1 cellular context compared by ENCODE assay signal in the genomic region with DNA sequence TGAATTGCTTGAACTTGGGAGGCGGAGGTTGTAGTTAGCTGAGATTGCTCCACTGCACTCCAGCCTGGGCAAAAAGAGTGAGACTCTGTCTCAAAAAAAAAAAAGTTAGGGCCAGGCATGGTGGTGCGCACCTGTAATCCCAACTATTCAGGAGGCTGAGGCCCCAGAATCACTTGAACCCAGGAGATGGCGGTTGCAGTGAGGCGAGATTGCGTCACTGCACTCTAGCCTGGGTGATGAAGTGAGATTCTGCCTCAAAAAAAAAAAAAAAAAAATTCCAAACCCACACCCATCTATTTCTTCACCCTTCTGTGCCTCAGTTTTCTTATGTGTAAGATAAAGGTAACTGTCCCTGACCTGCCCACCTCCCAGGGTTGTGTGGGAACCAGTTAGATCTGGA.
TF ChIP-seq lines count a peak whose summit lies in the region.

No MANE protein-coding gene starts in this region.

TF ChIP-seq in GM12878, 131 proteins besides CTCF, POLR2A, EP300 and RAD21 (continued from another document):
- no peak for TF ChIP-seq YY1 (IDR thresholded peaks at IDR 0.05; ENCODE audit: low read depth, low read length)
- TF ChIP-seq BCL11A (IDR thresholded peaks at IDR 0.05; ENCODE audit: low read depth, low read length), result no peak
- TF ChIP-seq, protein P1, sequence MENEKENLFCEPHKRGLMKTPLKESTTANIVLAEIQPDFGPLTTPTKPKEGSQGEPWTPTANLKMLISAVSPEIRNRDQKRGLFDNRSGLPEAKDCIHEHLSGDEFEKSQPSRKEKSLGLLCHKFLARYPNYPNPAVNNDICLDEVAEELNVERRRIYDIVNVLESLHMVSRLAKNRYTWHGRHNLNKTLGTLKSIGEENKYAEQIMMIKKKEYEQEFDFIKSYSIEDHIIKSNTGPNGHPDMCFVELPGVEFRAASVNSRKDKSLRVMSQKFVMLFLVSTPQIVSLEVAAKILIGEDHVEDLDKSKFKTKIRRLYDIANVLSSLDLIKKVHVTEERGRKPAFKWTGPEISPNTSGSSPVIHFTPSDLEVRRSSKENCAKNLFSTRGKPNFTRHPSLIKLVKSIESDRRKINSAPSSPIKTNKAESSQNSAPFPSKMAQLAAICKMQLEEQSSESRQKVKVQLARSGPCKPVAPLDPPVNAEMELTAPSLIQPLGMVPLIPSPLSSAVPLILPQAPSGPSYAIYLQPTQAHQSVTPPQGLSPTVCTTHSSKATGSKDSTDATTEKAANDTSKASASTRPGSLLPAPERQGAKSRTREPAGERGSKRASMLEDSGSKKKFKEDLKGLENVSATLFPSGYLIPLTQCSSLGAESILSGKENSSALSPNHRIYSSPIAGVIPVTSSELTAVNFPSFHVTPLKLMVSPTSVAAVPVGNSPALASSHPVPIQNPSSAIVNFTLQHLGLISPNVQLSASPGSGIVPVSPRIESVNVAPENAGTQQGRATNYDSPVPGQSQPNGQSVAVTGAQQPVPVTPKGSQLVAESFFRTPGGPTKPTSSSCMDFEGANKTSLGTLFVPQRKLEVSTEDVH (IDR thresholded peaks at IDR 0.05; ENCODE audit: low read depth, partially characterized antibody), result no peak
- no peak for TF ChIP-seq NR2F1 (conservative IDR thresholded peaks at IDR 0.05)
- TF ChIP-seq SUZ12 (IDR thresholded peaks at IDR 0.05; ENCODE audit: unreplicated experiment), result no peak
- TF ChIP-seq, protein P2, sequence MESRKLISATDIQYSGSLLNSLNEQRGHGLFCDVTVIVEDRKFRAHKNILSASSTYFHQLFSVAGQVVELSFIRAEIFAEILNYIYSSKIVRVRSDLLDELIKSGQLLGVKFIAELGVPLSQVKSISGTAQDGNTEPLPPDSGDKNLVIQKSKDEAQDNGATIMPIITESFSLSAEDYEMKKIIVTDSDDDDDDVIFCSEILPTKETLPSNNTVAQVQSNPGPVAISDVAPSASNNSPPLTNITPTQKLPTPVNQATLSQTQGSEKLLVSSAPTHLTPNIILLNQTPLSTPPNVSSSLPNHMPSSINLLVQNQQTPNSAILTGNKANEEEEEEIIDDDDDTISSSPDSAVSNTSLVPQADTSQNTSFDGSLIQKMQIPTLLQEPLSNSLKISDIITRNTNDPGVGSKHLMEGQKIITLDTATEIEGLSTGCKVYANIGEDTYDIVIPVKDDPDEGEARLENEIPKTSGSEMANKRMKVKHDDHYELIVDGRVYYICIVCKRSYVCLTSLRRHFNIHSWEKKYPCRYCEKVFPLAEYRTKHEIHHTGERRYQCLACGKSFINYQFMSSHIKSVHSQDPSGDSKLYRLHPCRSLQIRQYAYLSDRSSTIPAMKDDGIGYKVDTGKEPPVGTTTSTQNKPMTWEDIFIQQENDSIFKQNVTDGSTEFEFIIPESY (IDR thresholded peaks at IDR 0.05), result no peak
- no peak for TF ChIP-seq IKZF2 (IDR thresholded peaks at IDR 0.05)
- no peak for TF ChIP-seq POLR2AphosphoS2 (IDR thresholded peaks at IDR 0.05; ENCODE audit: low read depth, low read length)
- TF ChIP-seq KLF5 (IDR thresholded peaks at IDR 0.05; ENCODE audit: partially characterized antibody), result no peak
- TF ChIP-seq, protein P3, sequence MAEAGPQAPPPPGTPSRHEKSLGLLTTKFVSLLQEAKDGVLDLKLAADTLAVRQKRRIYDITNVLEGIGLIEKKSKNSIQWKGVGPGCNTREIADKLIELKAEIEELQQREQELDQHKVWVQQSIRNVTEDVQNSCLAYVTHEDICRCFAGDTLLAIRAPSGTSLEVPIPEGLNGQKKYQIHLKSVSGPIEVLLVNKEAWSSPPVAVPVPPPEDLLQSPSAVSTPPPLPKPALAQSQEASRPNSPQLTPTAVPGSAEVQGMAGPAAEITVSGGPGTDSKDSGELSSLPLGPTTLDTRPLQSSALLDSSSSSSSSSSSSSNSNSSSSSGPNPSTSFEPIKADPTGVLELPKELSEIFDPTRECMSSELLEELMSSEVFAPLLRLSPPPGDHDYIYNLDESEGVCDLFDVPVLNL (IDR thresholded peaks at IDR 0.05; ENCODE audit: low read depth, low read length), result no peak
